In the genomic region with DNA sequence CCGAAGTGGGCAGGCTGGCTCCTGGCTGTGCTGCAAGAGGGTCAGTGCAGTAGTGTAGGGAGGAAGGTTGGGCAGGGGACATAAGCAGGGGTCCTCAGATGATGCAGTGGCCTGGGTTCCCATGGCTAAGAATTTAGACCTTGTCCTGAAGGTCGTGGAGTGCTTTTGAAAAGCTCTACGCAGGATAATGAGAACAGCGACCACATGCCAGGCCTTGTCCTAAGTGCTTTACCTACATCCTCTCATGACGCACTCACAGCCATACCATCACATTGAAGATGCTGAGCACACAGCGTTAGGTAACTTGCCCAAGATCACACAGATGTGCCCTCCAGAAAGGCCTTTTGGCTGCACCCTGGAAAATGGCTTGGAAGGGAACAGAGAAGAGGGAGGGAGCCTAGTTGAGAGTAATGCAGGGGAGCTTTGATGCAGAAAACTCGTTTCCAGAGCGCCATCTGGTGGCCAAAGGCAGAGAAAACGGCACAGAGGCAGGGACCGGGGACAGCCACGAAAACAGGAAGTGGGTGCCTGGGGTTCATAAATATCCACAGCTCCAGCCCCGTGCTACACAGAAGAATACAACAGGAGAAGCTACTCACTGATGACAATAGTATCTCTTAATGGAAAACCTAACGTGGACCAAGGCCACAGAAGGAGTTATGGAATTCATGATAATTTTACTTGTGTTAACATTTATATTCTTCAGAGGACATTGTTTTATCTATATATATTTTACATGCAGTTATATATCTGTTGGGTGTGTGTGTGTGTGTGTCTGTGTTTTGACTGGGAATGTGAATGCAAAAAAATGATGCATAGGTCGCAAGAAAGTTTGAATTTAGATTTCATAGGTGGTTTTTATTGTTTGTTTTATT, we compare ENCODE assay signal across 8 cellular contexts. TPM values are rescaled to one million over a fixed set of nuclear protein-coding genes. Genes with fewer than 3 reads are reported as not detected.
DNase-seq lines count a peak whose midpoint lies in the region; ATAC-seq and TF ChIP-seq lines count a peak whose summit lies in the region.

No MANE protein-coding gene starts in this region.

- no peak overlapping the region for H3K4me3 ChIP-seq in BJ (ENCODE audit: low read depth, low read length)

- CTCF ChIA-PET in BJ (lab: Yijun Ruan, JAX), result interaction anchor here (0.6 to 13.2 kb wide), 50 partner anchors 9 to 369 kb away, joined by 3 to 293 read pairs (median 5); a partner anchor contains a TSS

- H3K27me3 ChIP-seq in BJ (ENCODE audit: control insufficient read depth, insufficient read depth, low read length), result no peaks in the 10 kb centered on the region

- DNase-seq in BJ (ENCODE audit: low read depth) (no peak), NCI-H2227 treated with DMSO at 0.1 percent for 48 hours (lab: John Stamatoyannopoulos, UW) (peak; percentile 75), left lobe of liver (ENCODE audit: low spot score) (peak; percentile 86)
- DNase-seq in activated CD4-positive, CD25-positive, alpha-beta regulatory T cell (lab: John Stamatoyannopoulos, UW), result peak; percentile 77 to 93 (median 81)
- peak; percentile 85 for DNase-seq in central memory CD4-positive, alpha-beta T cell
- DNase-seq in stimulated activated CD4-positive, alpha-beta T cell treated with anti-CD3 and anti-CD28 coated beads, Interleukin-4, amount 100 ng/mL, for 48 hours (ENCODE audit: low read depth in 2 of 2), result peak; percentile 85 to 88

- POLR2A ChIA-PET in BJ (lab: Charles Lee), result interaction anchor here (0.7 kb wide), 1 partner anchor 279 kb away, joined by 3 read pairs; a partner anchor contains a TSS

- ATAC-seq in GM19035 (IDR thresholded peaks at IDR 0.05; ENCODE audit: unreplicated experiment) (peak; percentile 98), HG03196 (IDR thresholded peaks at IDR 0.05; ENCODE audit: unreplicated experiment) (peak; percentile 79), left lobe of liver (peak; percentile 95)

- TF ChIP-seq CTCF in BJ (IDR thresholded peaks at IDR 0.05; ENCODE audit: insufficient read depth, low read depth, low read length), result peak; percentile 82

- H3K36me3 ChIP-seq in BJ (ENCODE audit: control insufficient read depth, insufficient read depth, low read length), result no peaks in the 10 kb centered on the region

RNA-seq across cellular contexts. Expression of a gene that starts 2.7 kb away (rescaled TPM):
- polyA plus RNA-seq in BJ (2011; rRNA removed), result 0.01 TPM in 1 of 2 replicates, not detected in the other
- polyA minus RNA-seq in BJ (2011; rRNA and poly(A)+ RNA removed), result not detected in 2 replicates
- total RNA-seq in left lobe of liver, result 3.0 TPM

RNA-seq across cellular contexts. Expression of a gene that starts 8.2 kb away (rescaled TPM):
- 27.2 and 33.1 TPM in 2 replicates for polyA plus RNA-seq in BJ (2011; rRNA removed)
- polyA minus RNA-seq in BJ (2011; rRNA and poly(A)+ RNA removed), result 20.6 and 26.3 TPM in 2 replicates
- total RNA-seq in left lobe of liver, result 38.9 TPM

RNA-seq across cellular contexts. Expression of a gene that starts 37.0 kb away (rescaled TPM):
- 65.4 and 110 TPM in 2 replicates for polyA plus RNA-seq in BJ (2011; rRNA removed)
- polyA minus RNA-seq in BJ (2011; rRNA and poly(A)+ RNA removed), result 53.6 and 89.9 TPM in 2 replicates
- 37.8 TPM for total RNA-seq in left lobe of liver

RNA-seq across cellular contexts. Expression of a gene that starts 52.1 kb away (rescaled TPM):
- polyA plus RNA-seq in BJ (2011; rRNA removed), result 12.5 TPM in 2 replicates
- 8.6 and 9.5 TPM in 2 replicates for polyA minus RNA-seq in BJ (2011; rRNA and poly(A)+ RNA removed)
- total RNA-seq in left lobe of liver, result 8.8 TPM
